22 cellular contexts compared by ENCODE assay signal in genomic region chr5:91111473-91112238, GRCh38.
DNase-seq lines count a peak whose midpoint lies in the region; ATAC-seq and TF ChIP-seq lines count a peak whose summit lies in the region.
"Had no signal": no experiment of that assay in that cellular context is flagged by ENCODE, and none has a peak within 500 bp of the region (broad histone marks: within the 10 kb centered on the region; RNA-seq: fewer than 3 reads in every experiment).

No MANE protein-coding gene starts in this region.

- no peaks in the 10 kb centered on the region for H3K36me3 ChIP-seq in muscle layer of colon (ENCODE audit: insufficient read depth, low read length)
- no peaks in the 10 kb centered on the region for H3K36me3 ChIP-seq in upper lobe of right lung
- H3K36me3 ChIP-seq: BLaER1 treated with 17β-estradiol and CSF1 and Interleukin-3, amounts not matched to agents 10 nM and 100 nM had no signal

- H3K27ac ChIP-seq in muscle layer of colon (ENCODE audit: low read depth, low read length) (peak overlapping the region; percentile 54), upper lobe of right lung (no peak overlapping the region)
- H3K27ac ChIP-seq: BLaER1 treated with 17β-estradiol and CSF1 and Interleukin-3, amounts not matched to agents 10 nM and 100 nM had no signal

- intact Hi-C loops in Right ventricle myocardium superior (cut with DNase I) (no loop called here), upper lobe of right lung (cut with DNase I) (no loop called here)

- H3K9me3 ChIP-seq in muscle layer of colon (ENCODE audit: low read length) (no peaks in the 10 kb centered on the region), upper lobe of right lung (no peaks in the 10 kb centered on the region)

- TF ChIP-seq CTCF in upper lobe of right lung (IDR thresholded peaks at IDR 0.05), result no peak

- no peak overlapping the region for H3K9ac ChIP-seq in muscle layer of colon (ENCODE audit: low read length)
- H3K9ac ChIP-seq: BLaER1 treated with 17β-estradiol and CSF1 and Interleukin-3, amounts not matched to agents 10 nM and 100 nM had no signal

- H3K27me3 ChIP-seq in muscle layer of colon (ENCODE audit: control insufficient read depth in 1 of 2, insufficient read depth in 2 of 2, low read length in 2 of 2), result no peaks in the 10 kb centered on the region
- no peaks in the 10 kb centered on the region for H3K27me3 ChIP-seq in upper lobe of right lung
- H3K27me3 ChIP-seq: BLaER1 treated with 17β-estradiol and CSF1 and Interleukin-3, amounts not matched to agents 10 nM and 100 nM had no signal

- in situ Hi-C loops in ACHN (cut with HindIII; ENCODE audit: low pct_ligation_motif_present, low pct_unique_long_range_greater_than_20kb, low sequenced_read_pairs), result loop anchor here (25.0 kb wide), 1 partner anchor 276 kb away; the partner anchor contains the start of gene ARRDC3

- DNase-seq in NOMO-1 treated with DMSO at 0.1 percent for 48 hours (lab: John Stamatoyannopoulos, UW; ENCODE audit: unreplicated experiment), result peak; percentile 45
- no peak for DNase-seq in NOMO-1 treated with dmso at 0.1 percent for 144 hours (lab: John Stamatoyannopoulos, UW; ENCODE audit: unreplicated experiment)
- DNase-seq in Right ventricle myocardium superior, result no peak
- DNase-seq in upper lobe of right lung, result no peak
- no peak for DNase-seq in NCI-H748 (lab: John Stamatoyannopoulos, UW; ENCODE audit: unreplicated experiment)
- DNase-seq in ACHN, result no peak
- DNase-seq in iPS-NIHi11 (ENCODE audit: low spot score), result no peak
- DNase-seq: 8988T; activated naive CD8-positive, alpha-beta T cell treated with anti-CD3 and anti-CD28 coated beads, Interleukin-2, amount 10 ng/mL, durations not matched to agents 7 days and 5 days; erythroblast; GDM1; kidney; MV-4-11; NCI-H2081 treated with DMSO at 0.1 percent for 48 hours; NCI-H524; occipital lobe; stimulated activated CD4-positive, alpha-beta T cell treated with anti-CD3 and anti-CD28 coated beads, Interleukin-4, amount 100 ng/mL, for 24 hours; T-helper 2 cell had no signal

- H3K4me3 ChIP-seq in muscle layer of colon (ENCODE audit: low read depth in 1 of 2, low read length in 2 of 2) (no peak overlapping the region), upper lobe of right lung (no peak overlapping the region)
- H3K4me3 ChIP-seq: BLaER1 treated with 17β-estradiol and CSF1 and Interleukin-3, amounts not matched to agents 10 nM and 100 nM; smooth muscle cell had no signal

- ATAC-seq in Right ventricle myocardium superior (ENCODE audit: poor library complexity), result peak; percentile 33
- peak; percentile 36 for ATAC-seq in upper lobe of right lung
- ATAC-seq: HCT116 had no signal

- H3K4me1 ChIP-seq in muscle layer of colon (ENCODE audit: insufficient read depth, low read length), result peaks cover 33% of the 10 kb centered on the region
- peaks cover 14% of the 10 kb centered on the region for H3K4me1 ChIP-seq in upper lobe of right lung
